In the genomic region with DNA sequence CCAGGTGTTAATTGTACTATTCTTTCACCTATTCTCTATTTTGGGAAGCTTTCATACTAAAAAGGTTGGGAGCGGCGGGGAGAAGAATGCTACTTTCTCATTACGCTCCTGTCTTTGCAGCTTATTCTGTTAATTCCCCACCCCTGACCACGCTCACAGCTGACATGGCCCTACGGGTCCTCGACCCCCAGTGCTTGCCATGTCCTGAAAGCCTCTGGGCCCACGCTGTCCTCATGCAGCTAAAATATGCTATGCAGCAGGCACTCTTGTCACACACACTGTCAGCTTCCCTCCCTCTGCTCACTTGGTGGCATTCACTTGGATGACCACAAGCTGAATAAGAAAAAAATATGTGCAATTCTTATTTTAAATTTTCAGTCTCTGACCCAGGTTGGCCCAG, we compare ENCODE assay signal across 22 cellular contexts.
"Had no signal": no experiment of that assay in that cellular context is flagged by ENCODE, and none has a peak within 500 bp of the region (broad histone marks: within the 10 kb centered on the region; RNA-seq: fewer than 3 reads in every experiment).

No MANE protein-coding gene starts in this region.

- ATAC-seq: Panc1, PC-3 had no signal

- H3K9me3 ChIP-seq: SK-N-SH had no signal

- H3K4me2 ChIP-seq: SK-N-SH had no signal

- H3K27ac ChIP-seq: RWPE1 had no signal

- DNase-seq: KBM-7, MV-4-11, NCI-H1048, NCI-H1105 treated with DMSO at 0.1 percent for 48 hours, NCI-H1417 treated with DMSO at 0.1 percent for 48 hours, NCI-H146, NCI-H1694 treated with DMSO at 0.1 percent for 48 hours, NCI-H1930, NCI-H2081, NCI-H2107, NCI-H226, NCI-H446, NCI-H510A, NCI-H524 treated with DMSO at 0.1 percent for 48 hours, NCI-H69, NCI-H774, PC-3, SHP77, SK-N-SH, SW 1271 had no signal

- H3K9ac ChIP-seq: SK-N-SH had no signal
